Comparison of ENCODE assay signal across 1 cellular context in the genomic region with DNA sequence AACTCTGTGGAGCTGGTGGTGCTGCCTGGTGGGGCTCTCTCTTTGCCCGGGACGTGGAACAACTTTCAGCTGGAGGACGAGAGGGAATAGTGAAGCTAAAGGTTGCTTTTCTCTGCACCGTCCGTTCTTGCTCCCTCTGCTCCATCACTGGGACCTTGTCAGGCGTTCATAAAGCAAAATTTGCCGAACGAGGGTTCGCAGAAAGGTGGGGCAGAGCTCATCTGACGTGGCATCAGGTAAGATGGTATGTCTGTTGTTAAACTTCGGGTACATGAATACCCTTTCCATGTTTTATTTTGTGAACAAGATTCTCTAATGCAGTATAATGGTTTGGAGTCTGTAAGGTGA.
TF ChIP-seq lines count a peak whose summit lies in the region.

No MANE protein-coding gene starts in this region.

TF ChIP-seq in WTC11, 78 proteins besides CTCF, POLR2A, EP300 and RAD21 (continued from another document):
- TF ChIP-seq, protein P1, sequence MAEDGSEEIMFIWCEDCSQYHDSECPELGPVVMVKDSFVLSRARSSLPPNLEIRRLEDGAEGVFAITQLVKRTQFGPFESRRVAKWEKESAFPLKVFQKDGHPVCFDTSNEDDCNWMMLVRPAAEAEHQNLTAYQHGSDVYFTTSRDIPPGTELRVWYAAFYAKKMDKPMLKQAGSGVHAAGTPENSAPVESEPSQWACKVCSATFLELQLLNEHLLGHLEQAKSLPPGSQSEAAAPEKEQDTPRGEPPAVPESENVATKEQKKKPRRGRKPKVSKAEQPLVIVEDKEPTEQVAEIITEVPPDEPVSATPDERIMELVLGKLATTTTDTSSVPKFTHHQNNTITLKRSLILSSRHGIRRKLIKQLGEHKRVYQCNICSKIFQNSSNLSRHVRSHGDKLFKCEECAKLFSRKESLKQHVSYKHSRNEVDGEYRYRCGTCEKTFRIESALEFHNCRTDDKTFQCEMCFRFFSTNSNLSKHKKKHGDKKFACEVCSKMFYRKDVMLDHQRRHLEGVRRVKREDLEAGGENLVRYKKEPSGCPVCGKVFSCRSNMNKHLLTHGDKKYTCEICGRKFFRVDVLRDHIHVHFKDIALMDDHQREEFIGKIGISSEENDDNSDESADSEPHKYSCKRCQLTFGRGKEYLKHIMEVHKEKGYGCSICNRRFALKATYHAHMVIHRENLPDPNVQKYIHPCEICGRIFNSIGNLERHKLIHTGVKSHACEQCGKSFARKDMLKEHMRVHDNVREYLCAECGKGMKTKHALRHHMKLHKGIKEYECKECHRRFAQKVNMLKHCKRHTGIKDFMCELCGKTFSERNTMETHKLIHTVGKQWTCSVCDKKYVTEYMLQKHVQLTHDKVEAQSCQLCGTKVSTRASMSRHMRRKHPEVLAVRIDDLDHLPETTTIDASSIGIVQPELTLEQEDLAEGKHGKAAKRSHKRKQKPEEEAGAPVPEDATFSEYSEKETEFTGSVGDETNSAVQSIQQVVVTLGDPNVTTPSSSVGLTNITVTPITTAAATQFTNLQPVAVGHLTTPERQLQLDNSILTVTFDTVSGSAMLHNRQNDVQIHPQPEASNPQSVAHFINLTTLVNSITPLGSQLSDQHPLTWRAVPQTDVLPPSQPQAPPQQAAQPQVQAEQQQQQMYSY (CRISPR knock-in tag; IDR thresholded peaks at IDR 0.05), result no peak
